In genomic region chr7:36037121-36037662, GRCh38 we compare ENCODE assay signal across 8 cellular contexts.
DNase-seq lines count a peak whose midpoint lies in the region; ATAC-seq and TF ChIP-seq lines count a peak whose summit lies in the region.

No MANE protein-coding gene starts in this region.

- H3K4me3 Mint-ChIP-seq in immature natural killer cell: no peak overlapping the region
- no peak overlapping the region for H3K4me3 Mint-ChIP-seq in activated naive CD4-positive, alpha-beta T cell treated with anti-CD3 and anti-CD28 coated beads, Interleukin-2, amount 10 ng/mL, durations not matched to agents 7 days and 5 days

- DNase-seq in HAP-1 (ENCODE audit: low spot score in 2 of 2) (peak; percentile 70 to 85), adipocyte (ENCODE audit: low read depth) (peak; percentile 89), left ventricle myocardium inferior (peak; percentile 50), DMS153 treated with DMSO at 0.1 percent for 48 hours (lab: John Stamatoyannopoulos, UW; ENCODE audit: unreplicated experiment) (no peak), immature natural killer cell (no peak)
- DNase-seq in activated naive CD4-positive, alpha-beta T cell treated with anti-CD3 and anti-CD28 coated beads, Interleukin-2, amount 10 ng/mL, durations not matched to agents 7 days and 5 days: no peak

- H3K4me1 Mint-ChIP-seq in immature natural killer cell: no peaks in the 10 kb centered on the region
- H3K4me1 Mint-ChIP-seq in activated naive CD4-positive, alpha-beta T cell treated with anti-CD3 and anti-CD28 coated beads, Interleukin-2, amount 10 ng/mL, durations not matched to agents 7 days and 5 days: no peaks in the 10 kb centered on the region

- ATAC-seq in HG02852 (IDR thresholded peaks at IDR 0.05; ENCODE audit: unreplicated experiment): no peak

- no peak overlapping the region for H3K27ac Mint-ChIP-seq in immature natural killer cell
- H3K27ac Mint-ChIP-seq in activated naive CD4-positive, alpha-beta T cell treated with anti-CD3 and anti-CD28 coated beads, Interleukin-2, amount 10 ng/mL, durations not matched to agents 7 days and 5 days: no peak overlapping the region

- CTCF ChIA-PET in activated naive CD4-positive, alpha-beta T cell treated with anti-CD3 and anti-CD28 coated beads, Interleukin-2, amount 10 ng/mL, durations not matched to agents 7 days and 5 days (lab: Charles Lee): no interaction called here

- in situ Hi-C loops in HAP-1 (cut with MboI; ENCODE audit: low sequenced_read_pairs): no loop called here

- intact Hi-C loops in left ventricle myocardium inferior (cut with micrococcal nuclease): no loop called here

- TF ChIP-seq CTCF in left ventricle myocardium inferior (IDR thresholded peaks at IDR 0.05; ENCODE audit: borderline replicate concordance): no peak

- H3K4me3 ChIP-seq in HAP-1: no peak overlapping the region
- H3K4me3 ChIP-seq in adipocyte (ENCODE audit: low read length): peak overlapping the region; percentile 42
- H3K4me3 ChIP-seq in left ventricle myocardium inferior: peak overlapping the region; percentile 26
- H3K4me3 ChIP-seq in skin epidermis: no peak overlapping the region

- H3K27ac ChIP-seq in left ventricle myocardium inferior (replicated peaks): peak overlapping the region; percentile 88
- H3K27ac ChIP-seq in skin epidermis: peak overlapping the region in 15 of 21 experiments; percentile 9 to 82 (median 61)

- H3K9me3 ChIP-seq in HAP-1 (no peaks in the 10 kb centered on the region), adipocyte (ENCODE audit: control insufficient read depth, low read length) (no peaks in the 10 kb centered on the region), left ventricle myocardium inferior (replicated peaks) (no peaks in the 10 kb centered on the region)

- H3K4me1 ChIP-seq in HAP-1 (peaks cover 19% of the 10 kb centered on the region), adipocyte (ENCODE audit: control insufficient read depth, insufficient read depth, low read length) (peaks cover 30% of the 10 kb centered on the region), left ventricle myocardium inferior (peaks cover 58% of the 10 kb centered on the region)

- no peaks in the 10 kb centered on the region for H3K27me3 ChIP-seq in HAP-1 (ENCODE audit: low read depth)
- no peaks in the 10 kb centered on the region for H3K27me3 ChIP-seq in adipocyte (replicated peaks; ENCODE audit: control insufficient read depth, insufficient read depth, low read length)
- no peaks in the 10 kb centered on the region for H3K27me3 ChIP-seq in left ventricle myocardium inferior (ENCODE audit: low read depth)

- H3K36me3 ChIP-seq in HAP-1 (replicated peaks) (no peaks in the 10 kb centered on the region), adipocyte (ENCODE audit: control insufficient read depth, insufficient read depth, low read length, severe bottlenecking) (no peaks in the 10 kb centered on the region), left ventricle myocardium inferior (no peaks in the 10 kb centered on the region)

- peak overlapping the region; percentile 77 for H3K9ac ChIP-seq in adipocyte (ENCODE audit: low read length)

- no peaks in the 10 kb centered on the region for H3K9me3 Mint-ChIP-seq in immature natural killer cell
- no peaks in the 10 kb centered on the region for H3K9me3 Mint-ChIP-seq in activated naive CD4-positive, alpha-beta T cell treated with anti-CD3 and anti-CD28 coated beads, Interleukin-2, amount 10 ng/mL, durations not matched to agents 7 days and 5 days

- H3K27me3 Mint-ChIP-seq in immature natural killer cell (ENCODE audit: low read depth in 3 of 3): peaks cover 2 to 12% (median 4%) of the 10 kb centered on the region in 3 donors
- H3K27me3 Mint-ChIP-seq in activated naive CD4-positive, alpha-beta T cell treated with anti-CD3 and anti-CD28 coated beads, Interleukin-2, amount 10 ng/mL, durations not matched to agents 7 days and 5 days: peaks cover 25% of the 10 kb centered on the region

- no peaks in the 10 kb centered on the region for H3K36me3 Mint-ChIP-seq in immature natural killer cell
- H3K36me3 Mint-ChIP-seq in activated naive CD4-positive, alpha-beta T cell treated with anti-CD3 and anti-CD28 coated beads, Interleukin-2, amount 10 ng/mL, durations not matched to agents 7 days and 5 days: no peaks in the 10 kb centered on the region

Comparison
In these comparisons a context has a peak if more than half of its experiments do, and no peak if none do; other contexts are left out.
1. DNase-seq: peak in HAP-1 (2 of 2), adipocyte (single experiment) and left ventricle myocardium inferior (single experiment); none in DMS153 treated with DMSO at 0.1 percent for 48 hours (single experiment), immature natural killer cell (0 of 3) and activated naive CD4-positive, alpha-beta T cell treated with anti-CD3 and anti-CD28 coated beads, Interleukin-2, amount 10 ng/mL, durations not matched to agents 7 days and 5 days (single experiment).
2. H3K4me3 ChIP-seq: peak in adipocyte (single experiment) and left ventricle myocardium inferior (single experiment); none in HAP-1 (single experiment) and skin epidermis (0 of 7).